Comparison of ENCODE assay signal across 19 cellular contexts in the genomic region with DNA sequence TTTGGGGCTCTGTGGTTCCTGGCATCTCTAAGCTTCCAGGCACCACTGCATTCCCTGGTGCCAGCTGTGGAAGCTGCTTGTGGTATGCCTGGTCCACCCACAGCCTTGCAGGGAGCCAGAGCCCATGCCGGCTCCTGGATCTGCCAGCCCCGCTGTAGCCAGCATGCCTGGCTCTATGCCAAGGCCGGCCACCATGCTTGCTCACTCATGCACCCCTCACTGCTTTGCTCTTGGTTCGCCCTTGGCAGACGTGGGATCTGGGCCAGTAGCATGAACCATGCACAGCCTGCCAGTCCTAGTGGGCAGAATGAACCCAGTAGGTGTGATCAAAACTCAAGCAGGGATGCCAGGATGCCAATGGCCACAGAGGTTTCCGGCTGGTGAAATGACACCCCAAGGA.
"Had no signal": no experiment of that assay in that cellular context is flagged by ENCODE, and none has a peak within 500 bp of the region (broad histone marks: within the 10 kb centered on the region; RNA-seq: fewer than 3 reads in every experiment).

No MANE protein-coding gene starts in this region.

- FAIRE-seq: endothelial cell of umbilical vein, TTC549 had no signal

- H3K4me2 ChIP-seq: hepatocyte had no signal

- H3K36me3 Mint-ChIP-seq: activated naive CD8-positive, alpha-beta T cell treated with anti-CD3 and anti-CD28 coated beads for 36 hours; brain; WTC11 had no signal

- H3K27me3 ChIP-seq: esophagus squamous epithelium, hepatocyte, ovary, tibial artery, vagina had no signal

- H3K4me1 Mint-ChIP-seq: activated naive CD8-positive, alpha-beta T cell treated with anti-CD3 and anti-CD28 coated beads for 36 hours; brain; central memory CD8-positive, alpha-beta T cell; neural crest cell; WTC11 had no signal

- H3K79me2 ChIP-seq: hepatocyte had no signal

- H3K4me3 ChIP-seq: esophagus squamous epithelium, hepatocyte, ovary, tibial artery, vagina had no signal

- H3K4me1 ChIP-seq: esophagus squamous epithelium, tibial artery, vagina had no signal

- H3K9me3 Mint-ChIP-seq: activated CD8-positive, alpha-beta T cell treated with anti-CD3 and anti-CD28 coated beads for 36 hours; neural crest cell had no signal

- H3K27ac ChIP-seq: esophagus squamous epithelium, hepatocyte, ovary, tibial artery, vagina had no signal

- H3K27ac Mint-ChIP-seq: activated CD8-positive, alpha-beta T cell treated with anti-CD3 and anti-CD28 coated beads for 36 hours; activated naive CD8-positive, alpha-beta T cell treated with anti-CD3 and anti-CD28 coated beads for 36 hours; brain; WTC11 had no signal

- H2AFZ ChIP-seq: hepatocyte had no signal

- ATAC-seq: activated CD8-positive, alpha-beta T cell treated with anti-CD3 and anti-CD28 coated beads for 36 hours; WTC11 had no signal

- H3K36me3 ChIP-seq: esophagus squamous epithelium, ovary, tibial artery, vagina had no signal

- H3K9me3 ChIP-seq: esophagus squamous epithelium, ovary, tibial artery, vagina had no signal

- H3K27me3 Mint-ChIP-seq: activated CD8-positive, alpha-beta T cell treated with anti-CD3 and anti-CD28 coated beads for 36 hours; activated naive CD8-positive, alpha-beta T cell treated with anti-CD3 and anti-CD28 coated beads for 36 hours; brain; central memory CD8-positive, alpha-beta T cell had no signal

- DNase-seq: activated CD4-positive, alpha-beta T cell treated with anti-CD3 and anti-CD28 coated beads for 4 hours; activated CD8-positive, alpha-beta T cell treated with anti-CD3 and anti-CD28 coated beads for 36 hours; activated gamma-delta T cell; activated naive CD8-positive, alpha-beta T cell treated with anti-CD3 and anti-CD28 coated beads for 36 hours; activated T-cell treated with anti-CD3 and anti-CD28 coated beads, Interleukin-2, amount 50 U/mL, for 48 hours; effector CD8-positive, alpha-beta T cell; esophagus squamous epithelium; midbrain; stimulated activated naive CD4-positive, alpha-beta T cell had no signal

- H3K4me3 Mint-ChIP-seq: activated CD8-positive, alpha-beta T cell treated with anti-CD3 and anti-CD28 coated beads for 36 hours; activated naive CD8-positive, alpha-beta T cell treated with anti-CD3 and anti-CD28 coated beads for 36 hours; brain; central memory CD8-positive, alpha-beta T cell; neural crest cell; WTC11 had no signal
